Comparison of ENCODE assay signal across 8 cellular contexts in the genomic region with DNA sequence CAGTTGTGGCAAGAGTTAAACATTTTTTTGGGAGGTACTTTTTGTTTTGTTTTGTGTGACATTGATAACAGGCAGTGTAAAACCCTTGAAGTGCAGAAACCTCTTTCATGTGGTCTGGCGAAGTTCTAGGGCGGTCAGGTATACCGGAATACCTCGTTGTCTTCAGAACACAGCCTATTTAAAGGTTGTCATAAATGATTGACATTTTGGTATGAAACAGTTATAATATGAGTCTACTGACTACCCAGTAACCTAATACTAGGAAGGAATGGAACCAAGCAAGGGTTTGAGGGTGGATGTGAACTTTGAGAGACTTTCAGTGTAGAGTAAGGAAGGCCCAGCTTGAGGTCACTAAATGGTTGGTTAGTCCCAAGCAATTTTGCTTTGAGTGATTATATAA.
DNase-seq lines count a peak whose midpoint lies in the region; ATAC-seq and TF ChIP-seq lines count a peak whose summit lies in the region.

No MANE protein-coding gene starts in this region.

- ATAC-seq in GM19452 (IDR thresholded peaks at IDR 0.05; ENCODE audit: unreplicated experiment) (peak; percentile 90), HG03457 (IDR thresholded peaks at IDR 0.05; ENCODE audit: unreplicated experiment) (peak; percentile 93)

- peak; percentile 28 for DNase-seq in activated T-helper 9 cell treated with anti-CD3 and anti-CD28 coated beads, Interleukin-2, amount 50 U/mL, for 16 hours (ENCODE audit: low read depth)
- peak; percentile 4 to 36 for DNase-seq in stimulated activated CD8-positive, alpha-beta memory T cell treated with anti-CD3 and anti-CD28 coated beads, Interleukin-15, amount 100 ng/mL, for 4 hours (ENCODE audit: low read depth in 2 of 2)
- DNase-seq in iPS-NIHi7 (ENCODE audit: extremely low spot score) = no peak
- no peak for DNase-seq in DMS53 (lab: John Stamatoyannopoulos, UW)
- no peak for DNase-seq in SW 1271 (lab: John Stamatoyannopoulos, UW)
- no peak for DNase-seq in GM13976 (ENCODE audit: low spot score)

- TF ChIP-seq CTCF in GM13976 (IDR thresholded peaks at IDR 0.05; ENCODE audit: borderline replicate concordance, control extremely low read depth, extremely low read depth, insufficient read depth, missing control alignments) = no peak

- in situ Hi-C loops in GM13976 (cut with MboI; ENCODE audit: low sequenced_read_pairs, unreplicated experiment) = loop anchor here (25.0 kb wide), 1 partner anchor 105 kb away; no protein-coding TSS in a partner anchor

Comparison
In these comparisons a context has a peak if more than half of its experiments do, and no peak if none do; other contexts are left out.
1. DNase-seq: peak in activated T-helper 9 cell treated with anti-CD3 and anti-CD28 coated beads, Interleukin-2, amount 50 U/mL, for 16 hours (single experiment) and stimulated activated CD8-positive, alpha-beta memory T cell treated with anti-CD3 and anti-CD28 coated beads, Interleukin-15, amount 100 ng/mL, for 4 hours (2 of 2); none in iPS-NIHi7 (single experiment), DMS53 (single experiment), SW 1271 (0 of 2) and GM13976 (single experiment).